In genomic region chr15:78016860-78017259, GRCh38 we compare ENCODE assay signal across 17 cellular contexts.
"Had no signal": no experiment of that assay in that cellular context is flagged by ENCODE, and none has a peak within 500 bp of the region (broad histone marks: within the 10 kb centered on the region; RNA-seq: fewer than 3 reads in every experiment).

No MANE protein-coding gene starts in this region.

- H3K9me3 ChIP-seq: ascending aorta, colonic mucosa, heart left ventricle, suprapubic skin, upper lobe of left lung had no signal

- H3K4me3 Mint-ChIP-seq: activated CD4-positive, alpha-beta T cell treated with anti-CD3 and anti-CD28 coated beads for 36 hours; activated CD8-positive, alpha-beta T cell treated with anti-CD3 and anti-CD28 coated beads, Interleukin-2, amount 10 ng/mL, durations not matched to agents 7 days and 5 days; activated naive CD8-positive, alpha-beta T cell treated with anti-CD3 and anti-CD28 coated beads, Interleukin-2, amount 10 ng/mL, durations not matched to agents 7 days and 5 days; memory B cell; natural killer cell treated with Interleukin-12 subunit alpha and Interleukin-12 subunit beta and Interleukin-15 and Interleukin-18, amount 100 ng/mL, for 72 hours had no signal

- H3K9me3 Mint-ChIP-seq: activated naive CD8-positive, alpha-beta T cell treated with anti-CD3 and anti-CD28 coated beads, Interleukin-2, amount 10 ng/mL, durations not matched to agents 7 days and 5 days; memory B cell; natural killer cell treated with Interleukin-12 subunit alpha and Interleukin-12 subunit beta and Interleukin-15 and Interleukin-18, amount 100 ng/mL, for 72 hours had no signal

- ATAC-seq: activated CD4-positive, alpha-beta T cell treated with anti-CD3 and anti-CD28 coated beads for 36 hours; activated CD8-positive, alpha-beta T cell treated with anti-CD3 and anti-CD28 coated beads, Interleukin-2, amount 10 ng/mL, durations not matched to agents 7 days and 5 days; left colon; natural killer cell treated with Interleukin-12 subunit alpha and Interleukin-12 subunit beta and Interleukin-15 and Interleukin-18, amount 100 ng/mL, for 72 hours had no signal

- H3K4me3 ChIP-seq: ascending aorta, cardiac muscle cell, colonic mucosa, heart left ventricle, suprapubic skin, upper lobe of left lung had no signal

- H3K36me3 ChIP-seq: cardiac muscle cell had no signal

- H3K27ac Mint-ChIP-seq: activated CD4-positive, alpha-beta T cell treated with anti-CD3 and anti-CD28 coated beads for 36 hours; memory B cell had no signal

- H3K27me3 Mint-ChIP-seq: activated CD4-positive, alpha-beta T cell treated with anti-CD3 and anti-CD28 coated beads for 36 hours; activated naive CD8-positive, alpha-beta T cell treated with anti-CD3 and anti-CD28 coated beads, Interleukin-2, amount 10 ng/mL, durations not matched to agents 7 days and 5 days; memory B cell; natural killer cell treated with Interleukin-12 subunit alpha and Interleukin-12 subunit beta and Interleukin-15 and Interleukin-18, amount 100 ng/mL, for 72 hours had no signal

- H3K27me3 ChIP-seq: ascending aorta, cardiac muscle cell, colonic mucosa, heart left ventricle, suprapubic skin, upper lobe of left lung had no signal

- H3K27ac ChIP-seq: ascending aorta, cardiac muscle cell, colonic mucosa, heart left ventricle, suprapubic skin had no signal

- DNase-seq: activated CD4-positive, alpha-beta T cell treated with anti-CD3 and anti-CD28 coated beads for 36 hours; activated CD8-positive, alpha-beta T cell treated with anti-CD3 and anti-CD28 coated beads, Interleukin-2, amount 10 ng/mL, durations not matched to agents 7 days and 5 days; activated naive CD8-positive, alpha-beta T cell treated with anti-CD3 and anti-CD28 coated beads, Interleukin-2, amount 10 ng/mL, durations not matched to agents 7 days and 5 days; colonic mucosa; effector CD4-positive, alpha-beta T cell; foreskin melanocyte; heart left ventricle; left colon; stimulated activated CD4-positive, alpha-beta T cell treated with anti-CD3 and anti-CD28 coated beads, Interleukin-12 subunit alpha, Interleukin-12 subunit beta, amount 100 ng/mL, for 4 hours; stimulated activated naive CD4-positive, alpha-beta T cell treated with Interleukin-2 at 50 U/mL for 16 hours; T-helper 9 cell; upper lobe of left lung had no signal

- H3K4me1 ChIP-seq: ascending aorta, colonic mucosa had no signal
